ENCODE assay signal across 8 cellular contexts in the genomic region with DNA sequence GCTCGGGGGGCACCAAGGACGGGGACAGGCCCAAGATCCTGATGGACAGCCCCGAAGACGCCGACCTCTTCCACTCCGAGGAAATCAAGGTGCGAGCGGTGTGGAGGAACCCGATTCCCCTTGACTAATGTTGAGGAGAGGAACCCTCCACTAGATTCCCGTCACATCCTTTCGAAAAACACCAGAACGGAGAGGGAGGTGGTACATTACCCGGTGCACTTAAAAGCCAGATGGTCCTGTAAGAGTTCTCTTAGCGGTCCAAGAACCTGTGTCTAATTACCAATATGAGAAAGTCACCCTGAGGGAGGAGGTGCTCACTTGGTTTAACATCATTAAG. TPM values are rescaled to one million over a fixed set of nuclear protein-coding genes. Genes with fewer than 3 reads are reported as not detected.
DNase-seq lines count a peak whose midpoint lies in the region; ATAC-seq, FAIRE-seq and TF ChIP-seq lines count a peak whose summit lies in the region.

No MANE protein-coding gene starts in this region.

- H3K27me3 Mint-ChIP-seq in natural killer cell treated with Interleukin-12 subunit alpha and Interleukin-12 subunit beta and Interleukin-15 and Interleukin-18, amount 100 ng/mL, for 72 hours = no peaks in the 10 kb centered on the region

- no peak for FAIRE-seq in frontal cortex (lab: Jason Lieb, UNC)

- peak overlapping the region; percentile 62; the same call in 1 of the 2 replicates for H3K27ac ChIP-seq in MM.1S (ENCODE audit: low read length)

- peak overlapping the region; percentile 85 for H3K9ac ChIP-seq in MM.1S (ENCODE audit: low read length)

- H3K9me3 Mint-ChIP-seq in natural killer cell treated with Interleukin-12 subunit alpha and Interleukin-12 subunit beta and Interleukin-15 and Interleukin-18, amount 100 ng/mL, for 72 hours = no peaks in the 10 kb centered on the region

- peaks cover 17% of the 10 kb centered on the region for H3K79me2 ChIP-seq in MM.1S (ENCODE audit: low read length)

- H3K4me2 ChIP-seq in MM.1S (ENCODE audit: low read depth, low read length) = peak overlapping the region; percentile 57

- peak overlapping the region; percentile 93 for H3K4me3 ChIP-seq in MM.1S (ENCODE audit: low read length)

- in situ Hi-C loops in KBM-7 (cut with MboI; ENCODE audit: low pct_unique_long_range_greater_than_20kb, low sequenced_read_pairs) = no loop called here

- no peaks in the 10 kb centered on the region for H4K20me1 ChIP-seq in MM.1S (ENCODE audit: insufficient read depth, low read length)

- no peaks in the 10 kb centered on the region for H3K27me3 ChIP-seq in MM.1S (replicated peaks; ENCODE audit: insufficient read depth, low read length)

- 0 out of 2 replicates have a peak, but pooled peaks cover 4% of the 10 kb centered on the region for H3K4me1 ChIP-seq in MM.1S (ENCODE audit: low read length)

- H3F3A ChIP-seq in MM.1S (ENCODE audit: insufficient read depth, low read length) = peaks cover 4% of the 10 kb centered on the region; the same call in 1 of the 2 replicates

- peak overlapping the region; percentile 82 for H2AFZ ChIP-seq in MM.1S (ENCODE audit: low read length)

- H3K9me2 ChIP-seq in MM.1S (replicated peaks; ENCODE audit: insufficient read depth, low read length) = no peaks in the 10 kb centered on the region

- peaks cover 22% of the 10 kb centered on the region for H3K36me3 Mint-ChIP-seq in natural killer cell treated with Interleukin-12 subunit alpha and Interleukin-12 subunit beta and Interleukin-15 and Interleukin-18, amount 100 ng/mL, for 72 hours

- no peaks in the 10 kb centered on the region for H3K36me3 ChIP-seq in MM.1S (replicated peaks; ENCODE audit: insufficient read depth, low read length)

- no peaks in the 10 kb centered on the region for H3K9me3 ChIP-seq in MM.1S (replicated peaks; ENCODE audit: insufficient read depth, low read length)

- TF ChIP-seq CTCF in MM.1S (IDR thresholded peaks at IDR 0.05; ENCODE audit: low read length) = no peak

- peak; percentile 32 for DNase-seq in ELR (ENCODE audit: low read depth)
- no peak for DNase-seq in MM.1S
- peak; percentile 49 for DNase-seq in dermis blood vessel endothelial cell
- no peak for DNase-seq in natural killer cell treated with Interleukin-12 subunit alpha and Interleukin-12 subunit beta and Interleukin-15 and Interleukin-18, amount 100 ng/mL, for 72 hours (ENCODE audit: low spot score)
- DNase-seq in KBM-7 = no peak
- no peak for DNase-seq in COLO829 (ENCODE audit: low spot score)
- no peak for DNase-seq in frontal cortex (ENCODE audit: low spot score in 2 of 2)
- no peak for DNase-seq in NCI-H1694 treated with DMSO at 0.1 percent for 48 hours (lab: John Stamatoyannopoulos, UW)

- peak overlapping the region; percentile 91 for H3K4me3 Mint-ChIP-seq in natural killer cell treated with Interleukin-12 subunit alpha and Interleukin-12 subunit beta and Interleukin-15 and Interleukin-18, amount 100 ng/mL, for 72 hours

- H3K4me1 Mint-ChIP-seq in natural killer cell treated with Interleukin-12 subunit alpha and Interleukin-12 subunit beta and Interleukin-15 and Interleukin-18, amount 100 ng/mL, for 72 hours (ENCODE audit: low read depth in 2 of 2) = peaks cover 30 to 53% of the 10 kb centered on the region in 2 donors

- ATAC-seq in natural killer cell treated with Interleukin-12 subunit alpha and Interleukin-12 subunit beta and Interleukin-15 and Interleukin-18, amount 100 ng/mL, for 72 hours = peak in 1 of 2 donors; percentile 10

- peak overlapping the region; percentile 78 for H3K27ac Mint-ChIP-seq in natural killer cell treated with Interleukin-12 subunit alpha and Interleukin-12 subunit beta and Interleukin-15 and Interleukin-18, amount 100 ng/mL, for 72 hours

RNA-seq across cellular contexts. Expression of a gene that starts 0.3 kb away (rescaled TPM):
- total RNA-seq in dermis blood vessel endothelial cell (19.9 and 23.0 TPM in 2 replicates), frontal cortex (15.9 TPM)
- 10 to 100 TPM; 27.4 to 31.4 TPM for total RNA-seq in natural killer cell treated with Interleukin-12 subunit alpha and Interleukin-12 subunit beta and Interleukin-15 and Interleukin-18, amount 100 ng/mL, for 72 hours

Comparison
In these comparisons a context has a peak if more than half of its experiments do, and no peak if none do; other contexts are left out.
1. DNase-seq: peak in ELR (single experiment) and dermis blood vessel endothelial cell (single experiment); none in MM.1S (single experiment), natural killer cell treated with Interleukin-12 subunit alpha and Interleukin-12 subunit beta and Interleukin-15 and Interleukin-18, amount 100 ng/mL, for 72 hours (single experiment), KBM-7 (single experiment), COLO829 (single experiment), frontal cortex (0 of 2) and NCI-H1694 treated with DMSO at 0.1 percent for 48 hours (single experiment).